8 cellular contexts compared by ENCODE assay signal in the genomic region with DNA sequence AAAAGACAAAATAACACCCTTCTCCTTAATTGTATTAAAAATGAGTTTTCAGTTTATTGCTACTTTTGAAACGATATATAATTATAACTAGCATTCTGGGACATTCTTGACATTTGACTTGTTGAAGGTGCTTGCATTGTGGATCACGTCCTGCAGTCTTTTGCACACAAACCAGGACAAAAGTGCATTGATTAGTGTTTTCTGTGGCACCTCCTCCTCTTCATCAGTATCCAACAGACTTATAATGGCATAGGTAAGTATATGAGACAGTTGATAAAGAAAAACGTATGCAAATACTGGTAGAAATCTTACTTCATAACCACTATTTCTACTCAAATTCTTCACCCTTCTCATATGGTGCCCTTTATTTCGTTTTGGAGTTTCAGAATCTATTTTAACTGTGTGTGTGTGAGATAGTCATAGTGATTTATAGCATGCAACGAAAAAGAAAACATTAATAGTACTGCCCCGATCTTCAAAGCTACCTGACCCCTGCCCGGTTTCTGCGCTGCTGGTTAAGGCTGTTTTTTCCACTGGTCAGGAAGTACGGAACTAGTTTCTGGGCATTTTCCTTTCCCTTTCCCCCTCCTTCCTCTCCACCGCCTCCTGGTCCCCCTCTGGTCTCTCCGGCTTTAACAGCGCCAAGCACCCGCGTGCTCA. TPM values are rescaled to one million over a fixed set of nuclear protein-coding genes. Genes with fewer than 3 reads are reported as not detected.
DNase-seq lines count a peak whose midpoint lies in the region; ATAC-seq and TF ChIP-seq lines count a peak whose summit lies in the region.

No MANE protein-coding gene starts in this region.

- BruUV-seq in MCF 10A (replicated peaks; lab: Mats Ljungman, UMichigan): TSS peak; percentile 90

- peaks cover 44% of the 10 kb centered on the region for H3K79me2 ChIP-seq in DND-41 (ENCODE audit: insufficient read depth, low read length)

- peaks cover 36% of the 10 kb centered on the region for H3K4me1 ChIP-seq in DND-41 (ENCODE audit: insufficient read depth, low read length)
- H3K4me1 ChIP-seq in mesenchymal stem cell (ENCODE audit: control insufficient read depth, insufficient read depth, low read depth, low read length): peaks cover 4% of the 10 kb centered on the region

- H2BK12ac ChIP-seq in mesenchymal stem cell (ENCODE audit: low read length in 2 of 2): no peak overlapping the region

- WGBS in mesenchymal stem cell: 6% methylated on average over 11 of the region's 14 CpGs

- H3K4me2 ChIP-seq in DND-41 (ENCODE audit: insufficient read depth, low read length) (peak overlapping the region; percentile 81), mesenchymal stem cell (ENCODE audit: low read length, poor library complexity, severe bottlenecking) (peak overlapping the region; percentile 53)

- H3K4me3 Mint-ChIP-seq in MCF 10A (ENCODE audit: unreplicated experiment): peak overlapping the region; percentile 95

- H3K27me3 ChIP-seq in DND-41 (ENCODE audit: insufficient read depth, low read length, poor library complexity) (peaks cover 5% of the 10 kb centered on the region), mesenchymal stem cell (ENCODE audit: control insufficient read depth in 1 of 2, insufficient read depth in 1 of 2, low read length in 2 of 2) (no peaks in the 10 kb centered on the region)

- peak overlapping the region; percentile 81 to 95 for H3K18ac ChIP-seq in mesenchymal stem cell (ENCODE audit: low read depth in 1 of 2, low read length in 2 of 2)

- H4K20me1 ChIP-seq in DND-41 (ENCODE audit: insufficient read depth, low read length): no peaks in the 10 kb centered on the region

- peak overlapping the region; percentile 82 for H2BK15ac ChIP-seq in mesenchymal stem cell (ENCODE audit: low read depth, poor library complexity, severe bottlenecking)

- CTCF ChIA-PET in MCF 10A (lab: Yijun Ruan, JAX): interaction anchor here (0.9 to 1.0 kb wide), 2 partner anchors 30 to 197 kb away, joined by 3 to 4 read pairs; no protein-coding TSS in a partner anchor

- no peak overlapping the region for H3K23ac ChIP-seq in mesenchymal stem cell (ENCODE audit: low read length in 2 of 2)

- H3K36me3 Mint-ChIP-seq in MCF 10A (ENCODE audit: insufficient read depth, unreplicated experiment): peaks cover 12% of the 10 kb centered on the region

- no peak overlapping the region for H2BK5ac ChIP-seq in mesenchymal stem cell (ENCODE audit: low read depth, low read length, poor library complexity, severe bottlenecking)

- H3K27me3 Mint-ChIP-seq in MCF 10A (ENCODE audit: insufficient read depth, unreplicated experiment): no peaks in the 10 kb centered on the region

- no peaks in the 10 kb centered on the region for H3K9me3 Mint-ChIP-seq in MCF 10A (ENCODE audit: unreplicated experiment)

- no peak for ATAC-seq in DND-41 (ENCODE audit: insufficient read depth, low read depth)
- peak; percentile 22 for ATAC-seq in GM21360 (IDR thresholded peaks at IDR 0.05; ENCODE audit: unreplicated experiment)
- ATAC-seq in HG03558 (IDR thresholded peaks at IDR 0.05; ENCODE audit: extremely low read depth, unreplicated experiment): peak; percentile 24

- peak overlapping the region; percentile 92 for H3K27ac Mint-ChIP-seq in MCF 10A (ENCODE audit: low read depth, unreplicated experiment)

- H3K27ac ChIP-seq in DND-41 (ENCODE audit: low read length) (peak overlapping the region; percentile 89), mesenchymal stem cell (ENCODE audit: low read length, poor library complexity, severe bottlenecking) (peak overlapping the region; percentile 33)

- H3K4me1 Mint-ChIP-seq in MCF 10A (ENCODE audit: insufficient read depth, unreplicated experiment): peaks cover 10% of the 10 kb centered on the region

- no peaks in the 10 kb centered on the region for H3K36me3 ChIP-seq in DND-41 (ENCODE audit: insufficient read depth, low read length)
- peaks cover 0 to 11% of the 10 kb centered on the region in 2 experiments for H3K36me3 ChIP-seq in mesenchymal stem cell (ENCODE audit: control insufficient read depth in 1 of 2, insufficient read depth in 2 of 2, low read depth in 1 of 2, low read length in 2 of 2)

- peak overlapping the region; percentile 89 for H4K8ac ChIP-seq in mesenchymal stem cell (ENCODE audit: low read length)

- peak overlapping the region; percentile 64 for H4K91ac ChIP-seq in mesenchymal stem cell (ENCODE audit: low read length)

- peak overlapping the region; percentile 94 for H2AFZ ChIP-seq in DND-41 (ENCODE audit: low read depth, low read length)
- peak overlapping the region; percentile 6 for H2AFZ ChIP-seq in mesenchymal stem cell (ENCODE audit: low read depth, low read length)

- H2BK120ac ChIP-seq in mesenchymal stem cell (ENCODE audit: low read depth, low read length): no peak overlapping the region

- H3K9me3 ChIP-seq in DND-41 (ENCODE audit: insufficient read depth, low read length, severe bottlenecking) (no peaks in the 10 kb centered on the region), mesenchymal stem cell (ENCODE audit: control insufficient read depth, low read length) (no peaks in the 10 kb centered on the region)

- POLR2A ChIA-PET in MCF 10A (lab: Yijun Ruan, JAX): interaction anchor here (0.9 to 3.0 kb wide), 20 partner anchors 9 to 197 kb away, joined by 3 to 23 read pairs (median 5); partner anchors contain the start of gene CCNH

- DNase-seq in DND-41 (no peak), MCF 10A (ENCODE audit: unreplicated experiment) (no peak), mesenchymal stem cell (no peak), NCI-H1417 treated with DMSO at 0.1 percent for 48 hours (lab: John Stamatoyannopoulos, UW) (no peak), LoVo (ENCODE audit: low spot score) (no peak)
- DNase-seq in NK-92 treated with Interleukin-12 subunit alpha and Interleukin-12 subunit beta, amount 100 ng/mL, for 24 hours (lab: John Stamatoyannopoulos, UW): no peak

- intact Hi-C loops in MCF 10A (cut with micrococcal nuclease): loop anchor here (5.0 kb wide), 2 partner anchors 95 to 125 kb away; no protein-coding TSS in a partner anchor

- H3K4ac ChIP-seq in mesenchymal stem cell (ENCODE audit: low read depth in 1 of 2, low read length in 2 of 2): peak overlapping the region; percentile 66 to 95

- peak overlapping the region; percentile 70 to 91 for H3K4me3 ChIP-seq in DND-41 (ENCODE audit: low read depth in 1 of 2, low read length in 2 of 2)
- H3K4me3 ChIP-seq in mesenchymal stem cell (ENCODE audit: insufficient read depth in 1 of 2, low read depth in 1 of 2, low read length in 2 of 2): peak overlapping the region; percentile 80 to 99

- no peak for TF ChIP-seq CTCF in DND-41 (IDR thresholded peaks at IDR 0.05; ENCODE audit: borderline replicate concordance, extremely low read depth, low read length, poor library complexity, severe bottlenecking)
- no peak for TF ChIP-seq CTCF in MCF 10A (IDR thresholded peaks at IDR 0.05; ENCODE audit: unreplicated experiment)

- peak overlapping the region in 1 of 2 experiments; percentile 53 for H3K14ac ChIP-seq in mesenchymal stem cell (ENCODE audit: low read length in 2 of 2)

- no peaks in the 10 kb centered on the region for H3K79me1 ChIP-seq in mesenchymal stem cell (replicated peaks; ENCODE audit: low read length, poor library complexity, severe bottlenecking)

- no peak overlapping the region for H2AK5ac ChIP-seq in mesenchymal stem cell (ENCODE audit: low read length, severe bottlenecking)

- H3K9ac ChIP-seq in DND-41 (ENCODE audit: low read depth, low read length): peak overlapping the region; percentile 95
- peak overlapping the region; percentile 96 for H3K9ac ChIP-seq in mesenchymal stem cell (ENCODE audit: low read length)

RNA-seq across cellular contexts. Expression of gene RASA1, which starts 0.6 kb away (rescaled TPM):
- total RNA-seq in MCF 10A (2022): 53.8 and 68.6 TPM in 2 replicates
- polyA plus RNA-seq in mesenchymal stem cell (2013, experiment 1 of 2): 28.5 TPM
- polyA plus RNA-seq in mesenchymal stem cell (2013, experiment 2 of 2): 30.0 TPM
